Comparison of ENCODE assay signal across 12 cellular contexts in the genomic region with DNA sequence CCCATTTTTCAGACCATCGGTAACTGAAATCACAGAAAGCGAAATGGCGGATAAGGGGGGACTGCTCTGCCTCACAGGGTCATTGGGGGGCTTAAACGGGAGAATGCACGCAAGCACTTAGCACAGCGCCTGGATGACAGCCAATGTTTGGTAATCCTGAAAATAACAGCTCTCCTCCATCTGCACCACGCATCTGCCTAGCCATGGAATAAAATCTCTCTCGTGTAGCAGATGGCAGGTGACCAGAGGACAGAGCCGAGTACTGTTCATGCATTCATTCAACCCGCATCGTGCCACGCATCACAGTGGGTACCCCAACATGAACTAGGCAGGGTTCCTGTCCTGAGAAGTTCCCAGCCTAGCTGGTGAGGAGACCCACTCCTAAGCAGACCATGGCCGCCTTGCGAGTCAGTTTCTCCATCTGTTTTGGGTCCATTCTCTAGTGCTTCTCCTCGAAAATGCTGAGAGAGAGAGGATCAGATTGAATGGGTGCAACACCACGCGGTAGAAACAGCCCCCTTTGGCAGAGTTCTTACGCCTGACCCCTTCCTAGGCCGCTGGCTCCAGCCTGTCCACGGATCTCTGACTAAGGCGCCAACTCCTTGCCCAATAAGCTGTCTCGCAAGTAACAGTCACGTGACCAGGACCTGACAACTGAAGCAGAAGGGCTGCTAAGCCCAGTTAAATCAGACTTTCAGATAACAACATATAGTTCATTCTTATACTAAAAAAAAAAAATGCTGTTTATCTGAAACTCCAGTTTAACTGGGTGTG. TPM values are rescaled to one million over a fixed set of nuclear protein-coding genes. Genes with fewer than 3 reads are reported as not detected.
DNase-seq lines count a peak whose midpoint lies in the region; ATAC-seq and TF ChIP-seq lines count a peak whose summit lies in the region.
"Had no signal": no experiment of that assay in that cellular context is flagged by ENCODE, and none has a peak within 500 bp of the region (broad histone marks: within the 10 kb centered on the region; RNA-seq: fewer than 3 reads in every experiment).

No MANE protein-coding gene starts in this region.

- no peak overlapping the region for H3K4me3 Mint-ChIP-seq in activated CD4-positive, alpha-beta memory T cell treated with anti-CD3 and anti-CD28 coated beads, Interleukin-2, amount 10 ng/mL, durations not matched to agents 7 days and 5 days
- H3K4me3 Mint-ChIP-seq in mesothelial cell of epicardium = no peak overlapping the region
- H3K4me3 Mint-ChIP-seq: activated T-cell treated with anti-CD3 and anti-CD28 coated beads, Interleukin-2, amount 50 U/mL, for 24 hours; CD4-positive, alpha-beta memory T cell had no signal

- no peak overlapping the region for H3K27ac Mint-ChIP-seq in activated CD4-positive, alpha-beta memory T cell treated with anti-CD3 and anti-CD28 coated beads, Interleukin-2, amount 10 ng/mL, durations not matched to agents 7 days and 5 days
- H3K27ac Mint-ChIP-seq in mesothelial cell of epicardium = no peak overlapping the region
- H3K27ac Mint-ChIP-seq: activated T-cell treated with anti-CD3 and anti-CD28 coated beads, Interleukin-2, amount 50 U/mL, for 24 hours had no signal

- H3K36me3 Mint-ChIP-seq in activated CD4-positive, alpha-beta memory T cell treated with anti-CD3 and anti-CD28 coated beads, Interleukin-2, amount 10 ng/mL, durations not matched to agents 7 days and 5 days (ENCODE audit: low read depth) = peaks cover 3% of the 10 kb centered on the region
- H3K36me3 Mint-ChIP-seq in mesothelial cell of epicardium = peaks cover 5% of the 10 kb centered on the region

- peak; percentile 98 for DNase-seq in DMS 273 (lab: John Stamatoyannopoulos, UW; ENCODE audit: unreplicated experiment)
- peak; percentile 45 for DNase-seq in OCI-M1 (lab: John Stamatoyannopoulos, UW)
- peak; percentile 79 for DNase-seq in fibroblast of mammary gland (ENCODE audit: low read depth)
- peak; percentile 7 for DNase-seq in occipital lobe (lab: John Stamatoyannopoulos, UW)
- DNase-seq in DMS153 (lab: John Stamatoyannopoulos, UW) = no peak
- no peak for DNase-seq in activated CD4-positive, alpha-beta memory T cell treated with anti-CD3 and anti-CD28 coated beads, Interleukin-2, amount 10 ng/mL, durations not matched to agents 7 days and 5 days
- no peak for DNase-seq in mesothelial cell of epicardium (ENCODE audit: low spot score in 2 of 2, unreplicated experiment in 2 of 2)
- DNase-seq in stimulated activated naive CD8-positive, alpha-beta T cell treated with anti-CD3 and anti-CD28 coated beads, Interleukin-15, Interleukin-2, amounts not matched to agents 100 U/mL and 50 U/mL, for 24 hours = no peak
- DNase-seq: activated T-cell treated with anti-CD3 and anti-CD28 coated beads, Interleukin-2, amount 50 U/mL, for 24 hours; CD4-positive, alpha-beta memory T cell; effector CD4-positive, alpha-beta T cell had no signal

- TF ChIP-seq CTCF in fibroblast of mammary gland (conservative IDR thresholded peaks at IDR 0.05; ENCODE audit: control insufficient read depth, insufficient read depth, low read depth, low read length) (no peak), mesothelial cell of epicardium (IDR thresholded peaks at IDR 0.05; ENCODE audit: unreplicated experiment) (no peak)

- H3K4me1 Mint-ChIP-seq in activated CD4-positive, alpha-beta memory T cell treated with anti-CD3 and anti-CD28 coated beads, Interleukin-2, amount 10 ng/mL, durations not matched to agents 7 days and 5 days = no peaks in the 10 kb centered on the region
- H3K4me1 Mint-ChIP-seq in mesothelial cell of epicardium = peaks cover 5% of the 10 kb centered on the region
- H3K4me1 Mint-ChIP-seq: CD4-positive, alpha-beta memory T cell had no signal

- no peak for ATAC-seq in stimulated activated naive CD8-positive, alpha-beta T cell treated with anti-CD3 and anti-CD28 coated beads, Interleukin-15, Interleukin-2, amounts not matched to agents 100 U/mL and 50 U/mL, for 24 hours
- ATAC-seq: SK-N-SH treated with all-trans-retinoic acid at 6 μM for 48 hours had no signal

- no peaks in the 10 kb centered on the region for H3K27me3 Mint-ChIP-seq in activated CD4-positive, alpha-beta memory T cell treated with anti-CD3 and anti-CD28 coated beads, Interleukin-2, amount 10 ng/mL, durations not matched to agents 7 days and 5 days
- H3K27me3 Mint-ChIP-seq in mesothelial cell of epicardium (ENCODE audit: low read depth) = peaks cover 10% of the 10 kb centered on the region
- H3K27me3 Mint-ChIP-seq: activated T-cell treated with anti-CD3 and anti-CD28 coated beads, Interleukin-2, amount 50 U/mL, for 24 hours; CD4-positive, alpha-beta memory T cell had no signal

- H3K9me3 Mint-ChIP-seq in activated CD4-positive, alpha-beta memory T cell treated with anti-CD3 and anti-CD28 coated beads, Interleukin-2, amount 10 ng/mL, durations not matched to agents 7 days and 5 days = peaks cover 7% of the 10 kb centered on the region
- H3K9me3 Mint-ChIP-seq in mesothelial cell of epicardium = peaks cover 11% of the 10 kb centered on the region

- no peak overlapping the region for H3K4me3 ChIP-seq in fibroblast of mammary gland (ENCODE audit: control insufficient read depth, low read depth, low read length)

- POLR2A ChIA-PET in activated CD4-positive, alpha-beta memory T cell treated with anti-CD3 and anti-CD28 coated beads, Interleukin-2, amount 10 ng/mL, durations not matched to agents 7 days and 5 days (lab: Charles Lee) = no interaction called here

- CTCF ChIA-PET in activated CD4-positive, alpha-beta memory T cell treated with anti-CD3 and anti-CD28 coated beads, Interleukin-2, amount 10 ng/mL, durations not matched to agents 7 days and 5 days (lab: Charles Lee) = no interaction called here

RNA-seq across cellular contexts. Expression of a gene that starts 7.3 kb away (rescaled TPM):
- total RNA-seq in occipital lobe (not detected), mesothelial cell of epicardium (0.09 TPM in 1 of 3 replicates, not detected in the others)
- total RNA-seq in activated CD4-positive, alpha-beta memory T cell treated with anti-CD3 and anti-CD28 coated beads, Interleukin-2, amount 10 ng/mL, durations not matched to agents 7 days and 5 days = not detected
- total RNA-seq: CD4-positive, alpha-beta memory T cell had no signal

Comparison
In these comparisons a context has a peak if more than half of its experiments do, and no peak if none do; other contexts are left out.
1. DNase-seq: peak in DMS 273 (single experiment), OCI-M1 (single experiment), fibroblast of mammary gland (single experiment) and occipital lobe (single experiment); none in DMS153 (single experiment), activated CD4-positive, alpha-beta memory T cell treated with anti-CD3 and anti-CD28 coated beads, Interleukin-2, amount 10 ng/mL, durations not matched to agents 7 days and 5 days (single experiment), mesothelial cell of epicardium (0 of 2) and stimulated activated naive CD8-positive, alpha-beta T cell treated with anti-CD3 and anti-CD28 coated beads, Interleukin-15, Interleukin-2, amounts not matched to agents 100 U/mL and 50 U/mL, for 24 hours (single experiment).